ENCODE assay signal across 13 cellular contexts in the genomic region with DNA sequence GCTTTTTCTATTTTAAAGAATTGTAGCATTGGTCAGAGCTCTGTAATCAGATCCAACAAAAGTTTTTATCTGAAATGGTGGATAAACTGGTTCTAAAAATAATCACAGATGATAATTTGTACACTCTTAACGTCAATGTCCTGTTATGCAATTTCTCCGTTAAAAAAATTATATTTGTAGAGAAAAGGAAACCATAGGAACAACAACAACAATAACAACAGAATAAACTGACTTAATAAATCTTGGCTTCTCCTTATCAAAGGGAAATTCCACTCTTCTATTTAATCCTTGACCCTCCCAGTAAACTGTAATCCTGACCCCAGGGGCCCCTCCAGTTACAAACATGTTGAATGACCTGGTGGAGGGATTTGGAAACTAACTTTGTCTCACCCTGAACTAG.
DNase-seq lines count a peak whose midpoint lies in the region; ATAC-seq and TF ChIP-seq lines count a peak whose summit lies in the region.
"Had no signal": no experiment of that assay in that cellular context is flagged by ENCODE, and none has a peak within 500 bp of the region (broad histone marks: within the 10 kb centered on the region; RNA-seq: fewer than 3 reads in every experiment).

No MANE protein-coding gene starts in this region.

- no peak for TF ChIP-seq CTCF in type B pancreatic cell (conservative IDR thresholded peaks at IDR 0.05)

- ATAC-seq in GM18867 (IDR thresholded peaks at IDR 0.05; ENCODE audit: unreplicated experiment) (no peak), GM21423 (IDR thresholded peaks at IDR 0.05; ENCODE audit: unreplicated experiment) (no peak)
- ATAC-seq: naive thymus-derived CD8-positive, alpha-beta T cell had no signal

- H3K4me3 ChIP-seq in muscle layer of colon (ENCODE audit: low read depth in 1 of 2, low read length in 2 of 2), result no peak overlapping the region

- no peaks in the 10 kb centered on the region for H3K9me3 ChIP-seq in muscle layer of colon (ENCODE audit: low read length)

- H3K4me1 Mint-ChIP-seq in type B pancreatic cell (ENCODE audit: unreplicated experiment), result peaks cover 42% of the 10 kb centered on the region

- H3K27ac Mint-ChIP-seq in type B pancreatic cell, result peak overlapping the region; percentile 52
- H3K27ac Mint-ChIP-seq: stimulated activated naive CD8-positive, alpha-beta T cell treated with anti-CD3 and anti-CD28 coated beads, Interleukin-15, Interleukin-2, amounts not matched to agents 100 ng/mL and 50 ng/mL, for 24 hours had no signal

- H3K27me3 ChIP-seq in muscle layer of colon (ENCODE audit: control insufficient read depth in 1 of 2, insufficient read depth in 2 of 2, low read length in 2 of 2), result no peaks in the 10 kb centered on the region

- H3K27me3 Mint-ChIP-seq in type B pancreatic cell, result no peaks in the 10 kb centered on the region
- H3K27me3 Mint-ChIP-seq: naive thymus-derived CD8-positive, alpha-beta T cell; stimulated activated naive CD8-positive, alpha-beta T cell treated with anti-CD3 and anti-CD28 coated beads, Interleukin-15, Interleukin-2, amounts not matched to agents 100 ng/mL and 50 ng/mL, for 24 hours had no signal

- H3K9ac ChIP-seq in muscle layer of colon (ENCODE audit: low read length), result no peak overlapping the region

- no peak overlapping the region for H3K4me3 Mint-ChIP-seq in type B pancreatic cell
- H3K4me3 Mint-ChIP-seq: naive thymus-derived CD8-positive, alpha-beta T cell; stimulated activated naive CD8-positive, alpha-beta T cell treated with anti-CD3 and anti-CD28 coated beads, Interleukin-15, Interleukin-2, amounts not matched to agents 100 ng/mL and 50 ng/mL, for 24 hours had no signal

- WGBS in adipose tissue, 3 donors, result 9 to 11% (median 10%) methylated on average over 2 of the region's 2 CpGs

- peaks cover 68% of the 10 kb centered on the region for H3K4me1 ChIP-seq in muscle layer of colon (ENCODE audit: insufficient read depth, low read length)

- H3K27ac ChIP-seq in adipose tissue (ENCODE audit: low read depth, low read length) (peak overlapping the region; percentile 36), muscle layer of colon (ENCODE audit: low read depth, low read length) (peak overlapping the region; percentile 81)

- H3K9me3 Mint-ChIP-seq in type B pancreatic cell, result peaks cover 9% of the 10 kb centered on the region
- H3K9me3 Mint-ChIP-seq: naive thymus-derived CD8-positive, alpha-beta T cell; stimulated activated naive CD8-positive, alpha-beta T cell treated with anti-CD3 and anti-CD28 coated beads, Interleukin-15, Interleukin-2, amounts not matched to agents 100 ng/mL and 50 ng/mL, for 24 hours had no signal

- H3K36me3 ChIP-seq in muscle layer of colon (ENCODE audit: insufficient read depth, low read length), result no peaks in the 10 kb centered on the region

- DNase-seq in fibroblast of peridontal ligament (ENCODE audit: extremely low read depth) (peak; percentile 47), type B pancreatic cell (ENCODE audit: extremely low spot score, unreplicated experiment) (no peak), cerebellar nuclear complex (lab: John Stamatoyannopoulos, UW) (no peak), DMS79 (lab: John Stamatoyannopoulos, UW) (no peak)
- DNase-seq: activated T-cell treated with anti-CD3 and anti-CD28 coated beads for 4 hours; naive thymus-derived CD8-positive, alpha-beta T cell; NCI-H1417; OCI-M1 had no signal

- H3K36me3 Mint-ChIP-seq in type B pancreatic cell, result peaks cover 9% of the 10 kb centered on the region
